In the genomic region with DNA sequence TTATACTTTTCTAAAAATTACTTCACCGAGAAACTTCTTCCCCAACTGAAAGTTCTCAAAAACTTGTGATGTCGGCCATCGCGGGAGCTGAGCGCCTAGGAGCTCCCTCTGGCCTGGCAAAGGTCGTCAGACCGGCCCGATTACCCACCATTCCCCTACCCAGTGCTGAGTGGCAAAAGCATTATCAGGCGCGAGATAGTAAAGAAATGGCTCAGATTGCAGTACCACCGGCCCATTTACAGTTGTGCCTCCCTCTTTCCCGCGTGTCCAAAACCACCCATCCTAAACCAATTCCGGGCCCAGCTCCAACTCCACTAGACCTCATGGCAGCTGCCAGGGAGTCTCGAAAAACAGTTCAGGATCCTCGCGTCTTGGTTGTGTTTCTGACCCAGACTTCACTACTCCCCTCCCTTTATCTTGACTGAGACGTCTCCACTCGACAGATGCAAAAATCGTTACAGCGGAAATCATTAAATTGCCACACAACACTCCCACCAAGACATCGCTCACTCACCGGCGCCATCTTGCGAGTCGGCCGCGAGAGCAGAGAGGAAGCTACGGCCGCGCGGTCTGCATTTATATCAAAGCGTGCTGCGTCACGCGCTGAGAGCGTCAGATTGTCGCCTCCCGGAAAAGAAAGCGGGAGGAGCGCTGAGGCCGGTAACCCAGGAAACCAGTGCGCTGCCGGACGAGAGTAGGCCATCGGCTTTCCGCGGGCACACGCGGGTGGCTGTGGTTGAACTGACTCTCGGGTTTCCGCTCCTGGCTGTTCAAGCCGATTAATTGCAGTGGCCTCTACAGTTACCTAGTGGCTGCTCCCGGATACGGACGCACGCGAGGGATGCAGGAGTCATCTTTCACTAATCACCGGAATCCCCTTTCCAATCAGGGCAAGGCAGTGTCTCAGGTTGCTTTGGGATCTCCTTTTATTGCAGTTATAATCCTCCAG, we compare ENCODE assay signal across 1 cellular context.
TF ChIP-seq lines count a peak whose summit lies in the region.

A gene (minus strand): TSS at position 551 of the 949 bp plus-strand sequence. CDS start 28 bp downstream, at position 523.

TF ChIP-seq in HepG2, 621 proteins besides CTCF, POLR2A, EP300 and RAD21 (continued from another document and continues in another):
- TF ChIP-seq, protein P1, sequence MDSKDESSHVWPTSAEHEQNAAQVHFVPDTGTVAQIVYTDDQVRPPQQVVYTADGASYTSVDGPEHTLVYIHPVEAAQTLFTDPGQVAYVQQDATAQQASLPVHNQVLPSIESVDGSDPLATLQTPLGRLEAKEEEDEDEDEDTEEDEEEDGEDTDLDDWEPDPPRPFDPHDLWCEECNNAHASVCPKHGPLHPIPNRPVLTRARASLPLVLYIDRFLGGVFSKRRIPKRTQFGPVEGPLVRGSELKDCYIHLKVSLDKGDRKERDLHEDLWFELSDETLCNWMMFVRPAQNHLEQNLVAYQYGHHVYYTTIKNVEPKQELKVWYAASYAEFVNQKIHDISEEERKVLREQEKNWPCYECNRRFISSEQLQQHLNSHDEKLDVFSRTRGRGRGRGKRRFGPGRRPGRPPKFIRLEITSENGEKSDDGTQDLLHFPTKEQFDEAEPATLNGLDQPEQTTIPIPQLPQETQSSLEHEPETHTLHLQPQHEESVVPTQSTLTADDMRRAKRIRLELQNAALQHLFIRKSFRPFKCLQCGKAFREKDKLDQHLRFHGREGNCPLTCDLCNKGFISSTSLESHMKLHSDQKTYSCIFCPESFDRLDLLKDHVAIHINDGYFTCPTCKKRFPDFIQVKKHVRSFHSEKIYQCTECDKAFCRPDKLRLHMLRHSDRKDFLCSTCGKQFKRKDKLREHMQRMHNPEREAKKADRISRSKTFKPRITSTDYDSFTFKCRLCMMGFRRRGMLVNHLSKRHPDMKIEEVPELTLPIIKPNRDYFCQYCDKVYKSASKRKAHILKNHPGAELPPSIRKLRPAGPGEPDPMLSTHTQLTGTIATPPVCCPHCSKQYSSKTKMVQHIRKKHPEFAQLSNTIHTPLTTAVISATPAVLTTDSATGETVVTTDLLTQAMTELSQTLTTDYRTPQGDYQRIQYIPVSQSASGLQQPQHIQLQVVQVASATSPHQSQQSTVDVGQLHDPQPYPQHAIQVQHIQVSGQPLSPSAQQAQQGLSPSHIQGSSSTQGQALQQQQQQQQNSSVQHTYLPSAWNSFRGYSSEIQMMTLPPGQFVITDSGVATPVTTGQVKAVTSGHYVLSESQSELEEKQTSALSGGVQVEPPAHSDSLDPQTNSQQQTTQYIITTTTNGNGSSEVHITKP (CRISPR knock-in tag; IDR thresholded peaks at IDR 0.05; ENCODE audit: low read depth) = peak; percentile 34; the same call in 1 of the 2 replicates
- TF ChIP-seq ZNF335 (CRISPR knock-in tag; IDR thresholded peaks at IDR 0.05) (peak; percentile 74; the same call in 1 of the 2 replicates), SPEN (CRISPR knock-in tag; IDR thresholded peaks at IDR 0.05; ENCODE audit: low read depth) (peak; percentile 84; the same call in 1 of the 2 replicates), DR1 (CRISPR knock-in tag; IDR thresholded peaks at IDR 0.05) (peak; percentile 99), RBM39 (IDR thresholded peaks at IDR 0.05; ENCODE audit: low read depth, low read length, poor library complexity, severe bottlenecking) (peak; percentile 75), MZF1 (CRISPR knock-in tag; IDR thresholded peaks at IDR 0.05; ENCODE audit: borderline replicate concordance) (no peak), KMT2A (CRISPR knock-in tag; IDR thresholded peaks at IDR 0.05) (peak; percentile 87), ARHGAP35 (CRISPR knock-in tag; IDR thresholded peaks at IDR 0.05; ENCODE audit: borderline replicate concordance) (peak; percentile 38; the same call in 1 of the 2 replicates), RFX5 (IDR thresholded peaks at IDR 0.05; ENCODE audit: low read depth, low read length) (no peak), TP53 (CRISPR knock-in tag; conservative IDR thresholded peaks at IDR 0.05) (no peak), SIN3A (IDR thresholded peaks at IDR 0.05; ENCODE audit: borderline replicate concordance, low read depth, low read length) (peak; percentile 82; the same call in 1 of the 2 replicates), CBX2 (IDR thresholded peaks at IDR 0.05; ENCODE audit: low read depth, low read length) (no peak), CBX2 (CRISPR knock-in tag; IDR thresholded peaks at IDR 0.05; ENCODE audit: low read depth) (no peak), POLR2AphosphoS2 (IDR thresholded peaks at IDR 0.05; ENCODE audit: low read depth, low read length) (peak; percentile 89), TARDBP (CRISPR knock-in tag; IDR thresholded peaks at IDR 0.05) (peak; percentile 86), ZNF343 (CRISPR knock-in tag; IDR thresholded peaks at IDR 0.05) (peak; percentile 83), THYN1 (CRISPR knock-in tag; IDR thresholded peaks at IDR 0.05; ENCODE audit: borderline replicate concordance, low read depth) (peak; percentile 74; the same call in 1 of the 2 replicates), TAF15 (IDR thresholded peaks at IDR 0.05; ENCODE audit: low read depth, low read length, poor library complexity, severe bottlenecking) (peak; percentile 82), STAT5B (CRISPR knock-in tag; IDR thresholded peaks at IDR 0.05) (no peak), ZNF616 (CRISPR knock-in tag; IDR thresholded peaks at IDR 0.05; ENCODE audit: low read depth) (no peak), ZNF790 (CRISPR knock-in tag; IDR thresholded peaks at IDR 0.05; ENCODE audit: borderline replicate concordance) (no peak), ZNF292 (CRISPR knock-in tag; IDR thresholded peaks at IDR 0.05; ENCODE audit: borderline replicate concordance, low read depth) (no peak), RFX3 (CRISPR knock-in tag; IDR thresholded peaks at IDR 0.05) (peak; percentile 72)
- TF ChIP-seq, protein P2, sequence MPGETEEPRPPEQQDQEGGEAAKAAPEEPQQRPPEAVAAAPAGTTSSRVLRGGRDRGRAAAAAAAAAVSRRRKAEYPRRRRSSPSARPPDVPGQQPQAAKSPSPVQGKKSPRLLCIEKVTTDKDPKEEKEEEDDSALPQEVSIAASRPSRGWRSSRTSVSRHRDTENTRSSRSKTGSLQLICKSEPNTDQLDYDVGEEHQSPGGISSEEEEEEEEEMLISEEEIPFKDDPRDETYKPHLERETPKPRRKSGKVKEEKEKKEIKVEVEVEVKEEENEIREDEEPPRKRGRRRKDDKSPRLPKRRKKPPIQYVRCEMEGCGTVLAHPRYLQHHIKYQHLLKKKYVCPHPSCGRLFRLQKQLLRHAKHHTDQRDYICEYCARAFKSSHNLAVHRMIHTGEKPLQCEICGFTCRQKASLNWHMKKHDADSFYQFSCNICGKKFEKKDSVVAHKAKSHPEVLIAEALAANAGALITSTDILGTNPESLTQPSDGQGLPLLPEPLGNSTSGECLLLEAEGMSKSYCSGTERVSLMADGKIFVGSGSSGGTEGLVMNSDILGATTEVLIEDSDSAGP (CRISPR knock-in tag; IDR thresholded peaks at IDR 0.05; ENCODE audit: borderline replicate concordance) = peak; percentile 80; the same call in 1 of the 2 replicates
- TF ChIP-seq, protein P3, sequence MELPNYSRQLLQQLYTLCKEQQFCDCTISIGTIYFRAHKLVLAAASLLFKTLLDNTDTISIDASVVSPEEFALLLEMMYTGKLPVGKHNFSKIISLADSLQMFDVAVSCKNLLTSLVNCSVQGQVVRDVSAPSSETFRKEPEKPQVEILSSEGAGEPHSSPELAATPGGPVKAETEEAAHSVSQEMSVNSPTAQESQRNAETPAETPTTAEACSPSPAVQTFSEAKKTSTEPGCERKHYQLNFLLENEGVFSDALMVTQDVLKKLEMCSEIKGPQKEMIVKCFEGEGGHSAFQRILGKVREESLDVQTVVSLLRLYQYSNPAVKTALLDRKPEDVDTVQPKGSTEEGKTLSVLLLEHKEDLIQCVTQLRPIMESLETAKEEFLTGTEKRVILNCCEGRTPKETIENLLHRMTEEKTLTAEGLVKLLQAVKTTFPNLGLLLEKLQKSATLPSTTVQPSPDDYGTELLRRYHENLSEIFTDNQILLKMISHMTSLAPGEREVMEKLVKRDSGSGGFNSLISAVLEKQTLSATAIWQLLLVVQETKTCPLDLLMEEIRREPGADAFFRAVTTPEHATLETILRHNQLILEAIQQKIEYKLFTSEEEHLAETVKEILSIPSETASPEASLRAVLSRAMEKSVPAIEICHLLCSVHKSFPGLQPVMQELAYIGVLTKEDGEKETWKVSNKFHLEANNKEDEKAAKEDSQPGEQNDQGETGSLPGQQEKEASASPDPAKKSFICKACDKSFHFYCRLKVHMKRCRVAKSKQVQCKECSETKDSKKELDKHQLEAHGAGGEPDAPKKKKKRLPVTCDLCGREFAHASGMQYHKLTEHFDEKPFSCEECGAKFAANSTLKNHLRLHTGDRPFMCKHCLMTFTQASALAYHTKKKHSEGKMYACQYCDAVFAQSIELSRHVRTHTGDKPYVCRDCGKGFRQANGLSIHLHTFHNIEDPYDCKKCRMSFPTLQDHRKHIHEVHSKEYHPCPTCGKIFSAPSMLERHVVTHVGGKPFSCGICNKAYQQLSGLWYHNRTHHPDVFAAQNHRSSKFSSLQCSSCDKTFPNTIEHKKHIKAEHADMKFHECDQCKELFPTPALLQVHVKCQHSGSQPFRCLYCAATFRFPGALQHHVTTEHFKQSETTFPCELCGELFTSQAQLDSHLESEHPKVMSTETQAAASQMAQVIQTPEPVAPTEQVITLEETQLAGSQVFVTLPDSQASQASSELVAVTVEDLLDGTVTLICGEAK (IDR thresholded peaks at IDR 0.05) = no peak
- TF ChIP-seq, protein P3 (CRISPR knock-in tag; IDR thresholded peaks at IDR 0.05) = peak; percentile 75
- TF ChIP-seq, protein P4, sequence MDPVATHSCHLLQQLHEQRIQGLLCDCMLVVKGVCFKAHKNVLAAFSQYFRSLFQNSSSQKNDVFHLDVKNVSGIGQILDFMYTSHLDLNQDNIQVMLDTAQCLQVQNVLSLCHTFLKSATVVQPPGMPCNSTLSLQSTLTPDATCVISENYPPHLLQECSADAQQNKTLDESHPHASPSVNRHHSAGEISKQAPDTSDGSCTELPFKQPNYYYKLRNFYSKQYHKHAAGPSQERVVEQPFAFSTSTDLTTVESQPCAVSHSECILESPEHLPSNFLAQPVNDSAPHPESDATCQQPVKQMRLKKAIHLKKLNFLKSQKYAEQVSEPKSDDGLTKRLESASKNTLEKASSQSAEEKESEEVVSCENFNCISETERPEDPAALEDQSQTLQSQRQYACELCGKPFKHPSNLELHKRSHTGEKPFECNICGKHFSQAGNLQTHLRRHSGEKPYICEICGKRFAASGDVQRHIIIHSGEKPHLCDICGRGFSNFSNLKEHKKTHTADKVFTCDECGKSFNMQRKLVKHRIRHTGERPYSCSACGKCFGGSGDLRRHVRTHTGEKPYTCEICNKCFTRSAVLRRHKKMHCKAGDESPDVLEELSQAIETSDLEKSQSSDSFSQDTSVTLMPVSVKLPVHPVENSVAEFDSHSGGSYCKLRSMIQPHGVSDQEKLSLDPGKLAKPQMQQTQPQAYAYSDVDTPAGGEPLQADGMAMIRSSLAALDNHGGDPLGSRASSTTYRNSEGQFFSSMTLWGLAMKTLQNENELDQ (CRISPR knock-in tag; IDR thresholded peaks at IDR 0.05; ENCODE audit: borderline replicate concordance) = no peak
- TF ChIP-seq, protein P5, sequence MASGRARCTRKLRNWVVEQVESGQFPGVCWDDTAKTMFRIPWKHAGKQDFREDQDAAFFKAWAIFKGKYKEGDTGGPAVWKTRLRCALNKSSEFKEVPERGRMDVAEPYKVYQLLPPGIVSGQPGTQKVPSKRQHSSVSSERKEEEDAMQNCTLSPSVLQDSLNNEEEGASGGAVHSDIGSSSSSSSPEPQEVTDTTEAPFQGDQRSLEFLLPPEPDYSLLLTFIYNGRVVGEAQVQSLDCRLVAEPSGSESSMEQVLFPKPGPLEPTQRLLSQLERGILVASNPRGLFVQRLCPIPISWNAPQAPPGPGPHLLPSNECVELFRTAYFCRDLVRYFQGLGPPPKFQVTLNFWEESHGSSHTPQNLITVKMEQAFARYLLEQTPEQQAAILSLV (CRISPR knock-in tag; IDR thresholded peaks at IDR 0.05; ENCODE audit: borderline replicate concordance) = peak; percentile 72; the same call in 1 of the 2 replicates
- TF ChIP-seq, protein P6, sequence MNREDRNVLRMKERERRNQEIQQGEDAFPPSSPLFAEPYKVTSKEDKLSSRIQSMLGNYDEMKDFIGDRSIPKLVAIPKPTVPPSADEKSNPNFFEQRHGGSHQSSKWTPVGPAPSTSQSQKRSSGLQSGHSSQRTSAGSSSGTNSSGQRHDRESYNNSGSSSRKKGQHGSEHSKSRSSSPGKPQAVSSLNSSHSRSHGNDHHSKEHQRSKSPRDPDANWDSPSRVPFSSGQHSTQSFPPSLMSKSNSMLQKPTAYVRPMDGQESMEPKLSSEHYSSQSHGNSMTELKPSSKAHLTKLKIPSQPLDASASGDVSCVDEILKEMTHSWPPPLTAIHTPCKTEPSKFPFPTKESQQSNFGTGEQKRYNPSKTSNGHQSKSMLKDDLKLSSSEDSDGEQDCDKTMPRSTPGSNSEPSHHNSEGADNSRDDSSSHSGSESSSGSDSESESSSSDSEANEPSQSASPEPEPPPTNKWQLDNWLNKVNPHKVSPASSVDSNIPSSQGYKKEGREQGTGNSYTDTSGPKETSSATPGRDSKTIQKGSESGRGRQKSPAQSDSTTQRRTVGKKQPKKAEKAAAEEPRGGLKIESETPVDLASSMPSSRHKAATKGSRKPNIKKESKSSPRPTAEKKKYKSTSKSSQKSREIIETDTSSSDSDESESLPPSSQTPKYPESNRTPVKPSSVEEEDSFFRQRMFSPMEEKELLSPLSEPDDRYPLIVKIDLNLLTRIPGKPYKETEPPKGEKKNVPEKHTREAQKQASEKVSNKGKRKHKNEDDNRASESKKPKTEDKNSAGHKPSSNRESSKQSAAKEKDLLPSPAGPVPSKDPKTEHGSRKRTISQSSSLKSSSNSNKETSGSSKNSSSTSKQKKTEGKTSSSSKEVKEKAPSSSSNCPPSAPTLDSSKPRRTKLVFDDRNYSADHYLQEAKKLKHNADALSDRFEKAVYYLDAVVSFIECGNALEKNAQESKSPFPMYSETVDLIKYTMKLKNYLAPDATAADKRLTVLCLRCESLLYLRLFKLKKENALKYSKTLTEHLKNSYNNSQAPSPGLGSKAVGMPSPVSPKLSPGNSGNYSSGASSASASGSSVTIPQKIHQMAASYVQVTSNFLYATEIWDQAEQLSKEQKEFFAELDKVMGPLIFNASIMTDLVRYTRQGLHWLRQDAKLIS (CRISPR knock-in tag; IDR thresholded peaks at IDR 0.05) = peak; percentile 93; the same call in 1 of the 2 replicates
